In genomic region chr13:20247403-20247802, GRCh38 we compare ENCODE assay signal across 25 cellular contexts. TPM values are rescaled to one million over a fixed set of nuclear protein-coding genes. Genes with fewer than 3 reads are reported as not detected.
DNase-seq lines count a peak whose midpoint lies in the region; ATAC-seq, FAIRE-seq and TF ChIP-seq lines count a peak whose summit lies in the region.
"Had no signal": no experiment of that assay in that cellular context is flagged by ENCODE, and none has a peak within 500 bp of the region (broad histone marks: within the 10 kb centered on the region; RNA-seq: fewer than 3 reads in every experiment).

No MANE protein-coding gene starts in this region.

- H3K4me1 ChIP-seq in pancreas (no peaks in the 10 kb centered on the region), upper lobe of right lung (no peaks in the 10 kb centered on the region)
- H3K4me1 ChIP-seq: BLaER1, Caco-2, SJSA1 had no signal

- 15 to 16% methylated on average over 14 of the region's 14 CpGs for WGBS in pancreas, 2 donors

- intact Hi-C loops in left colon (cut with DNase I, micrococcal nuclease) (no loop called here), pancreas (cut with DNase I) (no loop called here), upper lobe of right lung (cut with DNase I) (no loop called here)

- H3K9me3 ChIP-seq in pancreas (no peaks in the 10 kb centered on the region), upper lobe of right lung (no peaks in the 10 kb centered on the region)
- H3K9me3 ChIP-seq: BLaER1, SJSA1 had no signal

- no peak for FAIRE-seq in pancreas (lab: Jason Lieb, UNC)
- no peak for FAIRE-seq in GM12892 (lab: Jason Lieb, UNC)
- FAIRE-seq: GM12878, RCC 7860 had no signal

- H3K36me3 ChIP-seq in pancreas (no peaks in the 10 kb centered on the region), upper lobe of right lung (no peaks in the 10 kb centered on the region)
- H3K36me3 ChIP-seq: BLaER1, SJSA1 had no signal

- DNase-seq in NCI-H748 (lab: John Stamatoyannopoulos, UW; ENCODE audit: unreplicated experiment) (peak; percentile 81), NCI-H748 treated with DMSO at 0.1 percent for 48 hours (lab: John Stamatoyannopoulos, UW) (no peak), left colon (peak in 1 of 2 donors; percentile 15), pancreas (peak in 5 of 6 donors; percentile 23 to 63 (median 52)), upper lobe of right lung (no peak), GM20000 (ENCODE audit: low spot score) (no peak), NCI-H446 (lab: John Stamatoyannopoulos, UW) (no peak), GM12892 (ENCODE audit: insufficient read length) (no peak)
- DNase-seq: ACHN; Caco-2; CD4-positive, alpha-beta T cell; DMS 273 treated with DMSO at 0.1 percent for 48 hours; NCI-H1694 treated with DMSO at 0.1 percent for 48 hours; NCI-H2107; NCI-H510A; NCI-H82; OCI-M1 had no signal

- ATAC-seq in left colon (peak; percentile 67), pancreas (peak; percentile 77 to 96 (median 88)), upper lobe of right lung (peak; percentile 20)
- ATAC-seq: GM12878 had no signal

- H3K27me3 ChIP-seq in pancreas (no peaks in the 10 kb centered on the region), upper lobe of right lung (no peaks in the 10 kb centered on the region)
- H3K27me3 ChIP-seq: BLaER1, SJSA1 had no signal

- no peak overlapping the region for H3K4me3 ChIP-seq in pancreas
- no peak overlapping the region for H3K4me3 ChIP-seq in upper lobe of right lung
- H3K4me3 ChIP-seq: BLaER1, GM12878, SJSA1 had no signal

- TF ChIP-seq CTCF in pancreas (IDR thresholded peaks at IDR 0.05) = no peak
- no peak for TF ChIP-seq CTCF in upper lobe of right lung (IDR thresholded peaks at IDR 0.05)
- no peak for TF ChIP-seq CTCF in GM20000 (IDR thresholded peaks at IDR 0.05; ENCODE audit: extremely low read depth, missing control alignments)

- peak overlapping the region in 2 of 4 donors; percentile 28 to 33 for H3K27ac ChIP-seq in pancreas
- H3K27ac ChIP-seq in upper lobe of right lung = no peak overlapping the region
- H3K27ac ChIP-seq: 22Rv1, BLaER1, SJSA1 had no signal

- TF ChIP-seq POLR2A in GM12892 (IDR thresholded peaks at IDR 0.05; ENCODE audit: low read depth, low read length) = no peak

RNA-seq across cellular contexts. Expression of gene GJB6, which starts 15.3 kb away (rescaled TPM):
- total RNA-seq in left colon (not detected), pancreas (not detected), upper lobe of right lung (not detected)
- polyA plus RNA-seq in pancreas = under 1 TPM; 0.08 to 0.09 TPM
- polyA plus RNA-seq in GM12892 (2012; ENCODE audit: missing spikeins) = not detected
- total RNA-seq: Caco-2, GM12878, H4, M059J, SJSA1 had no signal
- polyA plus RNA-seq: IgD-negative memory B cell had no signal

RNA-seq across cellular contexts. Expression of gene GJB2, which starts 54.7 kb away (rescaled TPM):
- total RNA-seq in left colon (10 to 100 TPM; 39.0 to 45.0 TPM), pancreas (1 to 10 TPM in 3 of 6 donors, under 1 TPM in 3; 0.51 to 4.5 (median 1.2) TPM), upper lobe of right lung (0.93 TPM)
- under 1 TPM; 0.59 to 0.68 TPM for polyA plus RNA-seq in pancreas
- 0.15 TPM for polyA plus RNA-seq in GM12892 (2012; ENCODE audit: missing spikeins)
- total RNA-seq: SJSA1 had no signal
- polyA plus RNA-seq: IgD-negative memory B cell had no signal

Comparison
In these comparisons a context has a peak if more than half of its experiments do, and no peak if none do; other contexts are left out.
1. DNase-seq: peak in NCI-H748 (single experiment) and pancreas (5 of 6); none in NCI-H748 treated with DMSO at 0.1 percent for 48 hours (single experiment), upper lobe of right lung (single experiment), GM20000 (single experiment), NCI-H446 (0 of 2) and GM12892 (single experiment).
2. ATAC-seq: peak in every context shown above with its lines; median percentile 88 in pancreas; 67 in left colon; 20 in upper lobe of right lung.
3. RNA of gene GJB2, which starts 54.7 kb away (total RNA-seq): 39.0 to 45.0 TPM in left colon; 0.51 to 4.5 TPM in pancreas and 0.93 TPM in upper lobe of right lung (single experiment); every median in the first group is over 4 times any median in the second.